In genomic region chr10:83184641-83185040, GRCh38 we compare ENCODE assay signal across 19 cellular contexts.
DNase-seq lines count a peak whose midpoint lies in the region; FAIRE-seq and TF ChIP-seq lines count a peak whose summit lies in the region.
"Had no signal": no experiment of that assay in that cellular context is flagged by ENCODE, and none has a peak within 500 bp of the region (broad histone marks: within the 10 kb centered on the region; RNA-seq: fewer than 3 reads in every experiment).

No MANE protein-coding gene starts in this region.

- H3K4me1 Mint-ChIP-seq in H9 (no peaks in the 10 kb centered on the region), astrocyte (ENCODE audit: low read depth, unreplicated experiment) (peaks cover 7% of the 10 kb centered on the region)
- H3K4me1 Mint-ChIP-seq: B cell; CD4-positive, CD25-positive, alpha-beta regulatory T cell had no signal

- H4K20me1 ChIP-seq in H9 (ENCODE audit: control insufficient read depth, insufficient read depth, insufficient read length) (no peaks in the 10 kb centered on the region), astrocyte (ENCODE audit: insufficient read depth, low read length) (no peaks in the 10 kb centered on the region)
- H4K20me1 ChIP-seq: BLaER1 had no signal

- no CpG with 5 or more reads among the region's 6 CpGs for WGBS in H9 (ENCODE audit: extremely low coverage, insufficient read length, low lambda C conversion rate)
- 95% methylated on average over 6 of the region's 6 CpGs for WGBS in thyroid gland, 2 donors

- FAIRE-seq in astrocyte (lab: Jason Lieb, UNC) = no peak
- FAIRE-seq: G401.6, GM12892, H1 had no signal

- H3K4me2 ChIP-seq in H9 (ENCODE audit: insufficient read depth, insufficient read length, low read length) = no peak overlapping the region
- no peak overlapping the region for H3K4me2 ChIP-seq in astrocyte (ENCODE audit: low read length)
- H3K4me2 ChIP-seq: BLaER1 had no signal

- H3K27me3 Mint-ChIP-seq in H9 (ENCODE audit: low read depth) = no peaks in the 10 kb centered on the region
- no peaks in the 10 kb centered on the region for H3K27me3 Mint-ChIP-seq in astrocyte (ENCODE audit: low read depth, unreplicated experiment)
- H3K27me3 Mint-ChIP-seq: B cell; CD4-positive, CD25-positive, alpha-beta regulatory T cell had no signal

- no peaks in the 10 kb centered on the region for H3K36me3 ChIP-seq in astrocyte (ENCODE audit: insufficient read depth, low read length)
- no peaks in the 10 kb centered on the region for H3K36me3 ChIP-seq in thyroid gland
- H3K36me3 ChIP-seq: BLaER1 had no signal

- no peak overlapping the region for H2BK12ac ChIP-seq in H9 (ENCODE audit: insufficient read length, low read depth, low read length)

- H3K4me1 ChIP-seq in H9 (ENCODE audit: insufficient read depth, low read length) (no peaks in the 10 kb centered on the region), astrocyte (ENCODE audit: insufficient read depth, low read length) (peaks cover 3% of the 10 kb centered on the region), thyroid gland (no peaks in the 10 kb centered on the region)
- H3K4me1 ChIP-seq: BLaER1, Caco-2 had no signal

- H2BK20ac ChIP-seq in H9 (ENCODE audit: low read depth, low read length, poor library complexity, severe bottlenecking) = no peak overlapping the region

- H3K36me3 Mint-ChIP-seq in H9 (ENCODE audit: insufficient read depth in 1 of 3, low read depth in 3 of 3) = peaks cover 2 to 15% (median 4%) of the 10 kb centered on the region in 3 experiments; a peak in 6 of 7 replicates
- no peaks in the 10 kb centered on the region for H3K36me3 Mint-ChIP-seq in astrocyte (ENCODE audit: low read depth, unreplicated experiment)
- H3K36me3 Mint-ChIP-seq: CD4-positive, CD25-positive, alpha-beta regulatory T cell; CD8-positive, alpha-beta T cell had no signal

- no peaks in the 10 kb centered on the region for H3K23me2 ChIP-seq in H9 (ENCODE audit: insufficient read length, low read depth, low read length, poor library complexity, severe bottlenecking)

- H3K9me3 Mint-ChIP-seq in H9 = peaks cover 6 to 10% of the 10 kb centered on the region in 2 experiments; a peak in 3 of 5 replicates
- no peaks in the 10 kb centered on the region for H3K9me3 Mint-ChIP-seq in astrocyte (ENCODE audit: unreplicated experiment)

- H3K27me3 ChIP-seq in H9 (ENCODE audit: insufficient read depth, low read length) = no peaks in the 10 kb centered on the region
- H3K27me3 ChIP-seq in astrocyte (ENCODE audit: insufficient read depth, low read length) = no peaks in the 10 kb centered on the region
- no peaks in the 10 kb centered on the region for H3K27me3 ChIP-seq in thyroid gland
- H3K27me3 ChIP-seq: BLaER1 had no signal

- H3K27ac ChIP-seq in H9 (ENCODE audit: insufficient read length, low read depth, low read length) = no peak overlapping the region
- H3K27ac ChIP-seq in astrocyte (ENCODE audit: low read depth, low read length) = no peak overlapping the region
- no peak overlapping the region for H3K27ac ChIP-seq in thyroid gland
- H3K27ac ChIP-seq: BLaER1, C4-2B had no signal

- H3K9me3 ChIP-seq in H9 (ENCODE audit: control insufficient read depth, low read depth, low read length) (no peaks in the 10 kb centered on the region), astrocyte (ENCODE audit: insufficient read depth, low read depth, low read length) (no peaks in the 10 kb centered on the region), thyroid gland (no peaks in the 10 kb centered on the region)
- H3K9me3 ChIP-seq: BLaER1, Caco-2 had no signal

- H3T11ph ChIP-seq in H9 (ENCODE audit: low read length) = no peak overlapping the region

- H3K79me2 ChIP-seq in H9 (ENCODE audit: insufficient read depth, low read length) (no peaks in the 10 kb centered on the region), astrocyte (ENCODE audit: insufficient read depth, low read length) (no peaks in the 10 kb centered on the region)

- no peak overlapping the region for H3K27ac Mint-ChIP-seq in H9
- no peak overlapping the region for H3K27ac Mint-ChIP-seq in astrocyte (ENCODE audit: unreplicated experiment)
- H3K27ac Mint-ChIP-seq: B cell; CD4-positive, CD25-positive, alpha-beta regulatory T cell; CD8-positive, alpha-beta T cell had no signal

- H3K23ac ChIP-seq in H9 (ENCODE audit: insufficient read length, low read depth, low read length) = no peak overlapping the region

- no peak overlapping the region for H2AK5ac ChIP-seq in H9 (ENCODE audit: insufficient read length, low read length)

- H4K91ac ChIP-seq in H9 (ENCODE audit: insufficient read length, low read depth, low read length) = no peak overlapping the region

- no peak overlapping the region for H2BK15ac ChIP-seq in H9 (ENCODE audit: low read depth, low read length)

- no peak for TF ChIP-seq CTCF in H9 (conservative IDR thresholded peaks at IDR 0.05)
- TF ChIP-seq CTCF in astrocyte (IDR thresholded peaks at IDR 0.05; ENCODE audit: insufficient read depth, low read depth, low read length) = no peak
- TF ChIP-seq CTCF in thyroid gland (IDR thresholded peaks at IDR 0.05) = no peak

- no peak overlapping the region for H3K4me3 ChIP-seq in astrocyte (ENCODE audit: insufficient read depth, low read depth, low read length)
- H3K4me3 ChIP-seq in thyroid gland (replicated peaks in 1 of 3) = no peak overlapping the region
- H3K4me3 ChIP-seq: BLaER1 had no signal

- H3K4me3 Mint-ChIP-seq in H9 (no peak overlapping the region), astrocyte (ENCODE audit: unreplicated experiment) (no peak overlapping the region)
- H3K4me3 Mint-ChIP-seq: B cell; CD4-positive, CD25-positive, alpha-beta regulatory T cell; CD8-positive, alpha-beta T cell had no signal

- H3K4ac ChIP-seq in H9 (ENCODE audit: low read depth, low read length) = no peak overlapping the region

- H3K9ac ChIP-seq in H9 (ENCODE audit: extremely low read depth, insufficient read length, low read length) (no peak overlapping the region), astrocyte (ENCODE audit: low read length) (no peak overlapping the region)
- H3K9ac ChIP-seq: BLaER1 had no signal

- H2BK5ac ChIP-seq in H9 (ENCODE audit: insufficient read length, low read length) = no peak overlapping the region

- no peaks in the 10 kb centered on the region for H3K79me1 ChIP-seq in H9 (ENCODE audit: insufficient read depth, low read depth, low read length, poor library complexity, severe bottlenecking)

- no peak overlapping the region for H2BK120ac ChIP-seq in H9 (ENCODE audit: low read depth, low read length, poor library complexity, severe bottlenecking)

- H4K5ac ChIP-seq in H9 (ENCODE audit: insufficient read length, low read depth, low read length) = peak overlapping the region; percentile 17

- no peak for TF ChIP-seq POLR2A in thyroid gland (IDR thresholded peaks at IDR 0.05)

- intact Hi-C loops in thyroid gland (cut with DNase I) = no loop called here

- no peak overlapping the region for H4K8ac ChIP-seq in H9 (replicated peaks; ENCODE audit: insufficient read length, low read depth, low read length)

- DNase-seq in H9 (no peak), RPMI7951 (ENCODE audit: low read depth) (peak; percentile 3), astrocyte (ENCODE audit: low read depth) (peak; percentile 80), thyroid gland (no peak), NCI-H1417 (lab: John Stamatoyannopoulos, UW) (no peak)
- DNase-seq in activated CD4-positive, alpha-beta T cell treated with anti-CD3 and anti-CD28 coated beads for 4 hours = no peak
- DNase-seq: 8988T; Caco-2; CD4-positive, CD25-positive, alpha-beta regulatory T cell; CD8-positive, alpha-beta T cell; DMS153; DND-41; H7 had no signal

- no peak overlapping the region for H3K18ac ChIP-seq in H9 (ENCODE audit: insufficient read length, low read depth, low read length)

- no peak overlapping the region for H3K14ac ChIP-seq in H9 (ENCODE audit: insufficient read depth, low read length)

- H2AFZ ChIP-seq in H9 (ENCODE audit: low read length) (no peak overlapping the region), astrocyte (ENCODE audit: low read depth, low read length) (peak overlapping the region; percentile 16)

- H3K56ac ChIP-seq in H9 (ENCODE audit: insufficient read length, low read depth, low read length) = no peak overlapping the region

Comparison
In these comparisons a context has a peak if more than half of its experiments do, and no peak if none do; other contexts are left out.
1. DNase-seq: peak in RPMI7951 (single experiment) and astrocyte (single experiment); none in H9 (single experiment), thyroid gland (0 of 2), activated CD4-positive, alpha-beta T cell treated with anti-CD3 and anti-CD28 coated beads for 4 hours (0 of 2) and NCI-H1417 (0 of 3).